Comparison of ENCODE assay signal across 10 cellular contexts in the genomic region with DNA sequence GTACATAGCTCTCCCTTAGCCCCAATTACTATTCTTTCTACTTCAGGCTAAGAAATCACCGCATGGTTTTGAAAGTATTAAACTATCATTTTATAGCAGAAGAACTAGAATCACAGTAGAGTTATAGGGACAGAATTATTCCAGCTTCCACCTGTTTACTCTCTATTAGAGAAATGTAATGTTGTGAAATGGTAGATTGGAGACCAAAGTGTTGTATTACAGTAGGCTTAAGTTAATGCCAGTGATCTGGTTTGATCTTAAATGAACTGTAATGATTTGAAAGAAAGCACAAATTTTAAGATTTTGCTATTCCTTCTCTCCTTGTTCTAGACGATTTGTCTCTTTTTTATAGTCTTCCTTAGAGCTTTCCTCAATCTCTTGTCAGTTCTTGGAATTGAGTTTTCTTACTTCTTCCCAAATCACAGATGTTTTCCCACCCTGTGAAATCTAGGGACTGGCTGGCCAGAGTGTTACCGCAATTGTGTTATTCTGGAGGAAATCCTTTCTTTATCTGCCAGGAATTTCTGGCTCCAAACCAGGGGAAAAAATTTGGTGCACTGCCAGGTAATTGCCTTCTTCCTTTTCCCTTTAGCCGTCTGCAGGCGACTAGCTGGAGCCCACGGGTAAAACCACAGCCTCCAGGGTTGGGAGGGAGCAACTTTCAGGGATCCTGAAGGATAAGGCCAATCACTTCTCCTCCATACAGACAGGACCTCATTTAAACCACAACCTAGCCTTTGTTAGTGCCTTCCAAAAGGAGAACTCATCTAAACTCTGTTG. TPM values are rescaled to one million over a fixed set of nuclear protein-coding genes. Genes with fewer than 3 reads are reported as not detected.
A peak's percentile ranks its signal among the peaks of the same experiment; 100 is the strongest.
DNase-seq lines count a peak whose midpoint lies in the region; ATAC-seq, FAIRE-seq and TF ChIP-seq lines count a peak whose summit lies in the region.
"Had no signal": no experiment of that assay in that cellular context is flagged by ENCODE, and none has a peak within 500 bp of the region (broad histone marks: within the 10 kb centered on the region; RNA-seq: fewer than 3 reads in every experiment).

No MANE protein-coding gene starts in this region.

- H3K4me3 ChIP-seq in liver (ENCODE audit: low read depth in 1 of 3, low read length in 3 of 3) (no peak overlapping the region), HepG2 (replicated peaks in 1 of 3; ENCODE audit: insufficient read depth in 1 of 3, low read depth in 2 of 3, low read length in 3 of 3) (no peak overlapping the region), bronchial epithelial cell (ENCODE audit: low read depth, low read length) (no peak overlapping the region), right lobe of liver (no peak overlapping the region)

- H3K4me1 ChIP-seq in liver (ENCODE audit: control insufficient read depth in 4 of 4, insufficient read depth in 4 of 4, low read length in 3 of 4) (peaks cover 0 to 9% (median 8%) of the 10 kb centered on the region in 4 donors), HepG2 (ENCODE audit: insufficient read depth, low read length) (no peaks in the 10 kb centered on the region), right lobe of liver (peaks cover 0 to 14% (median 0%) of the 10 kb centered on the region in 4 donors)
- H3K4me1 ChIP-seq: Caco-2 had no signal

- no peaks in the 10 kb centered on the region for H3K79me2 ChIP-seq in HepG2 (ENCODE audit: insufficient read depth, low read length)

- no peaks in the 10 kb centered on the region for H3K4me1 Mint-ChIP-seq in activated naive CD4-positive, alpha-beta T cell treated with anti-CD3 and anti-CD28 coated beads for 36 hours (ENCODE audit: low read depth)
- H3K4me1 Mint-ChIP-seq in natural killer cell treated with Interleukin-12 subunit alpha and Interleukin-12 subunit beta and Interleukin-15 and Interleukin-18, amount 100 ng/mL, for 72 hours (ENCODE audit: low read depth in 2 of 2): no peaks in the 10 kb centered on the region

- no peak for TF ChIP-seq CTCF in liver (IDR thresholded peaks at IDR 0.05; ENCODE audit: low read depth, low read length, missing input control)
- no peak for TF ChIP-seq CTCF in HepG2 (CRISPR knock-in tag; IDR thresholded peaks at IDR 0.05)
- TF ChIP-seq CTCF in bronchial epithelial cell (IDR thresholded peaks at IDR 0.05; ENCODE audit: insufficient read depth, low read length, severe bottlenecking): no peak
- no peak for TF ChIP-seq CTCF in right lobe of liver (IDR thresholded peaks at IDR 0.05)

- no TSS peak for BruUV-seq in HepG2 (replicated peaks; lab: Mats Ljungman, UMichigan)

- H3K36me3 Mint-ChIP-seq in activated naive CD4-positive, alpha-beta T cell treated with anti-CD3 and anti-CD28 coated beads for 36 hours (ENCODE audit: low read depth): peaks cover 3% of the 10 kb centered on the region
- H3K36me3 Mint-ChIP-seq in natural killer cell treated with Interleukin-12 subunit alpha and Interleukin-12 subunit beta and Interleukin-15 and Interleukin-18, amount 100 ng/mL, for 72 hours: no peaks in the 10 kb centered on the region

- H2AFZ ChIP-seq in HepG2 (ENCODE audit: low read length): no peak overlapping the region

- FAIRE-seq in HepG2 (lab: Jason Lieb, UNC) (no peak), bronchial epithelial cell (lab: Jason Lieb, UNC) (no peak)

- H3K9me3 ChIP-seq in liver (ENCODE audit: control insufficient read depth in 4 of 4, low read length in 3 of 4) (no peaks in the 10 kb centered on the region), HepG2 (ENCODE audit: low read length) (no peaks in the 10 kb centered on the region), right lobe of liver (no peaks in the 10 kb centered on the region)
- H3K9me3 ChIP-seq: Caco-2 had no signal

- H3K9ac ChIP-seq in liver (ENCODE audit: low read depth in 1 of 2, low read length in 2 of 2) (no peak overlapping the region), HepG2 (ENCODE audit: insufficient read depth, low read depth, low read length) (no peak overlapping the region)

- TF ChIP-seq POLR2A in HepG2 (IDR thresholded peaks at IDR 0.05; ENCODE audit: insufficient read depth in 1 of 2, low read depth in 2 of 2, low read length in 2 of 2) (no peak), right lobe of liver (IDR thresholded peaks at IDR 0.05) (no peak)

- no peaks in the 10 kb centered on the region for H3K9me3 Mint-ChIP-seq in activated naive CD4-positive, alpha-beta T cell treated with anti-CD3 and anti-CD28 coated beads for 36 hours
- H3K9me3 Mint-ChIP-seq in natural killer cell treated with Interleukin-12 subunit alpha and Interleukin-12 subunit beta and Interleukin-15 and Interleukin-18, amount 100 ng/mL, for 72 hours: no peaks in the 10 kb centered on the region

- CTCF ChIA-PET in HepG2 (lab: Yijun Ruan, JAX; ENCODE audit: low intra/inter-chr PET ratio, low total read pairs): no interaction called here
- CTCF ChIA-PET in activated naive CD4-positive, alpha-beta T cell treated with anti-CD3 and anti-CD28 coated beads for 36 hours (lab: Charles Lee): interaction anchor here (0.6 kb wide), 1 partner anchor 124 kb away, joined by 3 read pairs; no protein-coding TSS in a partner anchor

- peak overlapping the region; percentile 20 to 53 for H3K27ac ChIP-seq in liver (ENCODE audit: low read depth in 1 of 2, low read length in 2 of 2)
- H3K27ac ChIP-seq in HepG2 (ENCODE audit: extremely low read length, insufficient read depth, low read length): no peak overlapping the region
- peak overlapping the region in 2 of 3 donors; percentile 11 to 37 for H3K27ac ChIP-seq in right lobe of liver

- WGBS in liver: 23% methylated on average over 6 of the region's 6 CpGs
- WGBS in HepG2 (ENCODE audit: low lambda C conversion rate): 81% methylated on average over 6 of the region's 6 CpGs
- 12% methylated on average over 6 of the region's 6 CpGs for WGBS in right lobe of liver (ENCODE audit: insufficient coverage, low coverage, low lambda C conversion rate, missing lambda C conversion rate)

- in situ Hi-C loops in HepG2 (cut with HindIII; ENCODE audit: extremely low pct_ligation_motif_present, low pct_unique_long_range_greater_than_20kb): no loop called here

- H3K27ac Mint-ChIP-seq in activated naive CD4-positive, alpha-beta T cell treated with anti-CD3 and anti-CD28 coated beads for 36 hours: no peak overlapping the region
- no peak overlapping the region for H3K27ac Mint-ChIP-seq in natural killer cell treated with Interleukin-12 subunit alpha and Interleukin-12 subunit beta and Interleukin-15 and Interleukin-18, amount 100 ng/mL, for 72 hours
- H3K27ac Mint-ChIP-seq: activated naive CD8-positive, alpha-beta T cell had no signal

- no peaks in the 10 kb centered on the region for H3K27me3 ChIP-seq in liver (ENCODE audit: control insufficient read depth in 4 of 4, insufficient read depth in 4 of 4, low read length in 3 of 4)
- H3K27me3 ChIP-seq in HepG2 (ENCODE audit: control insufficient read depth in 1 of 2, insufficient read depth in 2 of 2, low read length in 2 of 2): no peaks in the 10 kb centered on the region
- no peaks in the 10 kb centered on the region for H3K27me3 ChIP-seq in bronchial epithelial cell (ENCODE audit: control insufficient read depth, insufficient read depth, low read length)
- no peaks in the 10 kb centered on the region for H3K27me3 ChIP-seq in right lobe of liver

- no peaks in the 10 kb centered on the region for H4K20me1 ChIP-seq in HepG2 (ENCODE audit: insufficient read depth, low read length)

- no peak for TF ChIP-seq EP300 in HepG2 (IDR thresholded peaks at IDR 0.05; ENCODE audit: low read depth in 2 of 2, low read length in 2 of 2)
- TF ChIP-seq EP300 in HepG2 (CRISPR knock-in tag; IDR thresholded peaks at IDR 0.05; ENCODE audit: borderline replicate concordance): no peak

- no peak overlapping the region for H3K4me2 ChIP-seq in HepG2 (ENCODE audit: low read depth, low read length)

- intact Hi-C loops in HepG2 (cut with micrococcal nuclease; ENCODE audit: unreplicated experiment) (no loop called here), right lobe of liver (cut with DNase I) (no loop called here)
- intact Hi-C loops in activated naive CD4-positive, alpha-beta T cell treated with anti-CD3 and anti-CD28 coated beads for 36 hours (cut with micrococcal nuclease): no loop called here

- peak; percentile 38 to 63 for TF ChIP-seq RAD21 in liver (IDR thresholded peaks at IDR 0.05)
- no peak for TF ChIP-seq RAD21 in HepG2 (CRISPR knock-in tag; IDR thresholded peaks at IDR 0.05)

- no peaks in the 10 kb centered on the region for H3K27me3 Mint-ChIP-seq in activated naive CD4-positive, alpha-beta T cell treated with anti-CD3 and anti-CD28 coated beads for 36 hours (ENCODE audit: low read depth)
- no peaks in the 10 kb centered on the region for H3K27me3 Mint-ChIP-seq in natural killer cell treated with Interleukin-12 subunit alpha and Interleukin-12 subunit beta and Interleukin-15 and Interleukin-18, amount 100 ng/mL, for 72 hours
- H3K27me3 Mint-ChIP-seq: activated naive CD8-positive, alpha-beta T cell had no signal

- POLR2A ChIA-PET in HepG2 (lab: Yijun Ruan, JAX): no interaction called here

- no peak for DNase-seq in HepG2 (ENCODE audit: low spot score)
- DNase-seq in bronchial epithelial cell (ENCODE audit: low read depth): peak; percentile 61
- peak; percentile 56 to 80 (median 56) for DNase-seq in right lobe of liver
- no peak for DNase-seq in activated naive CD4-positive, alpha-beta T cell treated with anti-CD3 and anti-CD28 coated beads for 36 hours
- no peak for DNase-seq in natural killer cell treated with Interleukin-12 subunit alpha and Interleukin-12 subunit beta and Interleukin-15 and Interleukin-18, amount 100 ng/mL, for 72 hours (ENCODE audit: low spot score)
- no peak for DNase-seq in activated CD4-positive, alpha-beta T cell treated with anti-CD3 and anti-CD28 coated beads for 4 hours
- DNase-seq: Caco-2 had no signal

- ATAC-seq in HepG2 (no peak), right lobe of liver (peak; percentile 84 to 90 (median 88)), HG03135 (IDR thresholded peaks at IDR 0.05; ENCODE audit: unreplicated experiment) (no peak)
- ATAC-seq in natural killer cell treated with Interleukin-12 subunit alpha and Interleukin-12 subunit beta and Interleukin-15 and Interleukin-18, amount 100 ng/mL, for 72 hours: no peak

- H3K36me3 ChIP-seq in liver (ENCODE audit: control insufficient read depth in 4 of 4, insufficient read depth in 3 of 4, low read depth in 1 of 4, low read length in 3 of 4) (peaks cover 0 to 6% (median under 1%) of the 10 kb centered on the region in 4 donors), HepG2 (replicated peaks in 1 of 2; ENCODE audit: control insufficient read depth in 1 of 2, insufficient read depth in 2 of 2, low read length in 2 of 2) (no peaks in the 10 kb centered on the region), bronchial epithelial cell (ENCODE audit: control insufficient read depth, insufficient read depth, low read length) (no peaks in the 10 kb centered on the region), right lobe of liver (no peaks in the 10 kb centered on the region)

- H3K4me3 Mint-ChIP-seq in activated naive CD4-positive, alpha-beta T cell treated with anti-CD3 and anti-CD28 coated beads for 36 hours: no peak overlapping the region
- no peak overlapping the region for H3K4me3 Mint-ChIP-seq in natural killer cell treated with Interleukin-12 subunit alpha and Interleukin-12 subunit beta and Interleukin-15 and Interleukin-18, amount 100 ng/mL, for 72 hours
- H3K4me3 Mint-ChIP-seq: activated naive CD8-positive, alpha-beta T cell had no signal

RNA-seq across cellular contexts. Expression of gene NOP58, which starts 51.7 kb away (rescaled TPM):
- total RNA-seq in liver (10 to 100 TPM; 35.2 to 54.1 TPM), HepG2 (2016; rRNA removed; fragmentation: Illumina TruSeq; extraction: Trizol) (203 and 220 TPM in 2 replicates), bronchial epithelial cell (59.3 and 79.5 TPM in 2 replicates), right lobe of liver (10 to 100 TPM; 16.4 to 37.8 (median 28.4) TPM)
- polyA plus RNA-seq in liver (10 to 100 TPM; 20.7 to 38.4 TPM), HepG2 (2011; rRNA removed) (57.8 and 74.9 TPM in 2 replicates)
- total RNA-seq in HepG2 (2016; cell fraction: cytosol; rRNA removed; fragmentation: Illumina TruSeq; extraction: Trizol; ENCODE audit: low read depth): 64.2 and 70.2 TPM in 2 replicates
- 206 and 220 TPM in 2 replicates for total RNA-seq in HepG2 (2016; cell fraction: insoluble cytoplasmic fraction; rRNA removed; fragmentation: Illumina TruSeq; extraction: Trizol)
- total RNA-seq in HepG2 (2016; cell fraction: membrane; rRNA removed; fragmentation: Illumina TruSeq; extraction: Trizol): 75.4 and 87.9 TPM in 2 replicates
- total RNA-seq in HepG2 (2016; cell fraction: nucleus; rRNA removed; fragmentation: Illumina TruSeq; extraction: Trizol): 256 and 273 TPM in 2 replicates
- 21.6 and 29.8 TPM in 2 replicates for polyA plus RNA-seq in HepG2 (2011; cell fraction: cytosol; rRNA removed)
- 74.2 and 82.7 TPM in 2 replicates for polyA plus RNA-seq in HepG2 (2011; cell fraction: nucleus; rRNA removed)
- polyA plus RNA-seq in HepG2 (2012): 79.2 and 122 TPM in 2 replicates
- 34.2 and 40.6 TPM in 2 replicates for polyA plus RNA-seq in HepG2 (2016; cell fraction: cytosol; fragmentation: Illumina TruSeq; extraction: Trizol; ENCODE audit: low read depth)
- polyA plus RNA-seq in HepG2 (2016; cell fraction: insoluble cytoplasmic fraction; fragmentation: Illumina TruSeq; extraction: Trizol; ENCODE audit: low read depth): 214 and 215 TPM in 2 replicates
- 42.8 and 55.0 TPM in 2 replicates for polyA plus RNA-seq in HepG2 (2016; cell fraction: membrane; fragmentation: Illumina TruSeq; extraction: Trizol; ENCODE audit: low read depth)
- 310 and 337 TPM in 2 replicates for polyA plus RNA-seq in HepG2 (2016; cell fraction: nucleus; fragmentation: Illumina TruSeq; extraction: Trizol; ENCODE audit: insufficient read depth, low read depth)
- polyA minus RNA-seq in HepG2 (2011; rRNA and poly(A)+ RNA removed; ENCODE audit: low replicate concordance): 61.2 and 104 TPM in 2 replicates
- polyA minus RNA-seq in HepG2 (2011; cell fraction: cytosol; rRNA and poly(A)+ RNA removed): 26.5 and 28.0 TPM in 2 replicates
- 278 and 321 TPM in 2 replicates for polyA minus RNA-seq in HepG2 (2011; cell fraction: nucleus; rRNA and poly(A)+ RNA removed)
- 100 to 1,000 TPM; 118 to 123 TPM for total RNA-seq in activated naive CD4-positive, alpha-beta T cell treated with anti-CD3 and anti-CD28 coated beads for 36 hours
- 100 to 1,000 TPM; 136 to 278 TPM for total RNA-seq in natural killer cell treated with Interleukin-12 subunit alpha and Interleukin-12 subunit beta and Interleukin-15 and Interleukin-18, amount 100 ng/mL, for 72 hours

RNA-seq across cellular contexts. Expression of gene BMPR2, which starts 58.9 kb away (rescaled TPM):
- total RNA-seq in liver (10 to 100 TPM in 1 of 2 donors, 1 to 10 TPM in 1; 9.9 to 16.2 TPM), HepG2 (2016; rRNA removed; fragmentation: Illumina TruSeq; extraction: Trizol) (5.5 and 7.4 TPM in 2 replicates), bronchial epithelial cell (6.3 TPM in 2 replicates), right lobe of liver (10 to 100 TPM; 14.6 to 25.2 (median 18.7) TPM)
- polyA plus RNA-seq in liver (1 to 10 TPM; 4.3 to 5.5 TPM), HepG2 (2011; rRNA removed) (9.9 and 10.3 TPM in 2 replicates)
- total RNA-seq in HepG2 (2016; cell fraction: cytosol; rRNA removed; fragmentation: Illumina TruSeq; extraction: Trizol; ENCODE audit: low read depth): 13.2 and 14.1 TPM in 2 replicates
- total RNA-seq in HepG2 (2016; cell fraction: insoluble cytoplasmic fraction; rRNA removed; fragmentation: Illumina TruSeq; extraction: Trizol): 5.4 and 6.0 TPM in 2 replicates
- total RNA-seq in HepG2 (2016; cell fraction: membrane; rRNA removed; fragmentation: Illumina TruSeq; extraction: Trizol): 5.9 and 6.9 TPM in 2 replicates
- 8.1 and 8.5 TPM in 2 replicates for total RNA-seq in HepG2 (2016; cell fraction: nucleus; rRNA removed; fragmentation: Illumina TruSeq; extraction: Trizol)
- 5.9 and 9.5 TPM in 2 replicates for polyA plus RNA-seq in HepG2 (2011; cell fraction: cytosol; rRNA removed)
- polyA plus RNA-seq in HepG2 (2011; cell fraction: nucleus; rRNA removed): 4.3 and 4.8 TPM in 2 replicates
- polyA plus RNA-seq in HepG2 (2012): 7.1 and 8.8 TPM in 2 replicates
- 0.36 and 0.44 TPM in 2 replicates for polyA plus RNA-seq in HepG2 (2016; cell fraction: cytosol; fragmentation: Illumina TruSeq; extraction: Trizol; ENCODE audit: low read depth)
- polyA plus RNA-seq in HepG2 (2016; cell fraction: insoluble cytoplasmic fraction; fragmentation: Illumina TruSeq; extraction: Trizol; ENCODE audit: low read depth): 8.8 and 9.2 TPM in 2 replicates
- polyA plus RNA-seq in HepG2 (2016; cell fraction: membrane; fragmentation: Illumina TruSeq; extraction: Trizol; ENCODE audit: low read depth): 2.0 and 2.2 TPM in 2 replicates
- polyA plus RNA-seq in HepG2 (2016; cell fraction: nucleus; fragmentation: Illumina TruSeq; extraction: Trizol; ENCODE audit: insufficient read depth, low read depth): 10.9 and 11.7 TPM in 2 replicates
- 15.2 and 16.0 TPM in 2 replicates for polyA minus RNA-seq in HepG2 (2011; rRNA and poly(A)+ RNA removed; ENCODE audit: low replicate concordance)
- 21.4 and 27.0 TPM in 2 replicates for polyA minus RNA-seq in HepG2 (2011; cell fraction: cytosol; rRNA and poly(A)+ RNA removed)
- 16.5 and 23.7 TPM in 2 replicates for polyA minus RNA-seq in HepG2 (2011; cell fraction: nucleus; rRNA and poly(A)+ RNA removed)
- 1 to 10 TPM; 4.2 to 5.5 TPM for total RNA-seq in activated naive CD4-positive, alpha-beta T cell treated with anti-CD3 and anti-CD28 coated beads for 36 hours
- 10 to 100 TPM in 1 of 2 donors, 1 to 10 TPM in 1; 5.9 to 11.9 TPM for total RNA-seq in natural killer cell treated with Interleukin-12 subunit alpha and Interleukin-12 subunit beta and Interleukin-15 and Interleukin-18, amount 100 ng/mL, for 72 hours

Comparison
In these comparisons a context has a peak if more than half of its experiments do, and no peak if none do; other contexts are left out.
1. ATAC-seq: peak in right lobe of liver (4 of 4); none in HepG2 (single experiment), natural killer cell treated with Interleukin-12 subunit alpha and Interleukin-12 subunit beta and Interleukin-15 and Interleukin-18, amount 100 ng/mL, for 72 hours (0 of 2) and HG03135 (single experiment).
2. DNase-seq: peak in bronchial epithelial cell (single experiment) and right lobe of liver (3 of 3); none in HepG2 (single experiment), activated naive CD4-positive, alpha-beta T cell treated with anti-CD3 and anti-CD28 coated beads for 36 hours (single experiment), natural killer cell treated with Interleukin-12 subunit alpha and Interleukin-12 subunit beta and Interleukin-15 and Interleukin-18, amount 100 ng/mL, for 72 hours (single experiment) and activated CD4-positive, alpha-beta T cell treated with anti-CD3 and anti-CD28 coated beads for 4 hours (0 of 2).